Comparison of ENCODE assay signal across 1 cellular context in the genomic region with DNA sequence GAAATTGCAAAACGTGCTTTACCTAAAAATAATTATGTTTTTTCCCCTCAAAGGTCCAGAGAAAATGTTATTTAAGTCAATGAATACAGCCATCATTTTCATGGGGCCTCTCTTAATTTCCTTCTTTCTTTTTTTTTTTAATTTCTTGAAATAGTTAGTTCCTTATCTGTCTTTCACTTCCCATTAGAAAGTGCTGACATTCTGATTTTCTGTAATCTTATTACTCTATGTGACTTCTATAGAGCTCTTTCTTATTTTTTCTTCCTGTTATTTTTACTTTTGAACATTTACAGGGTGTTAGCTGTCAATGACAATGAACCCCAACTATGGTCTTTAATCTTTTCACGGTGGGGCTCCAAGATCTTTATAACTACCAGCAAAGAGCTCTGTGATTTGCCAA.
A peak's percentile ranks its signal among the peaks of the same experiment; 100 is the strongest.
TF ChIP-seq lines count a peak whose summit lies in the region.

No MANE protein-coding gene starts in this region.

TF ChIP-seq in HepG2, 621 proteins besides CTCF, POLR2A, EP300 and RAD21:
- TF ChIP-seq, protein P1, sequence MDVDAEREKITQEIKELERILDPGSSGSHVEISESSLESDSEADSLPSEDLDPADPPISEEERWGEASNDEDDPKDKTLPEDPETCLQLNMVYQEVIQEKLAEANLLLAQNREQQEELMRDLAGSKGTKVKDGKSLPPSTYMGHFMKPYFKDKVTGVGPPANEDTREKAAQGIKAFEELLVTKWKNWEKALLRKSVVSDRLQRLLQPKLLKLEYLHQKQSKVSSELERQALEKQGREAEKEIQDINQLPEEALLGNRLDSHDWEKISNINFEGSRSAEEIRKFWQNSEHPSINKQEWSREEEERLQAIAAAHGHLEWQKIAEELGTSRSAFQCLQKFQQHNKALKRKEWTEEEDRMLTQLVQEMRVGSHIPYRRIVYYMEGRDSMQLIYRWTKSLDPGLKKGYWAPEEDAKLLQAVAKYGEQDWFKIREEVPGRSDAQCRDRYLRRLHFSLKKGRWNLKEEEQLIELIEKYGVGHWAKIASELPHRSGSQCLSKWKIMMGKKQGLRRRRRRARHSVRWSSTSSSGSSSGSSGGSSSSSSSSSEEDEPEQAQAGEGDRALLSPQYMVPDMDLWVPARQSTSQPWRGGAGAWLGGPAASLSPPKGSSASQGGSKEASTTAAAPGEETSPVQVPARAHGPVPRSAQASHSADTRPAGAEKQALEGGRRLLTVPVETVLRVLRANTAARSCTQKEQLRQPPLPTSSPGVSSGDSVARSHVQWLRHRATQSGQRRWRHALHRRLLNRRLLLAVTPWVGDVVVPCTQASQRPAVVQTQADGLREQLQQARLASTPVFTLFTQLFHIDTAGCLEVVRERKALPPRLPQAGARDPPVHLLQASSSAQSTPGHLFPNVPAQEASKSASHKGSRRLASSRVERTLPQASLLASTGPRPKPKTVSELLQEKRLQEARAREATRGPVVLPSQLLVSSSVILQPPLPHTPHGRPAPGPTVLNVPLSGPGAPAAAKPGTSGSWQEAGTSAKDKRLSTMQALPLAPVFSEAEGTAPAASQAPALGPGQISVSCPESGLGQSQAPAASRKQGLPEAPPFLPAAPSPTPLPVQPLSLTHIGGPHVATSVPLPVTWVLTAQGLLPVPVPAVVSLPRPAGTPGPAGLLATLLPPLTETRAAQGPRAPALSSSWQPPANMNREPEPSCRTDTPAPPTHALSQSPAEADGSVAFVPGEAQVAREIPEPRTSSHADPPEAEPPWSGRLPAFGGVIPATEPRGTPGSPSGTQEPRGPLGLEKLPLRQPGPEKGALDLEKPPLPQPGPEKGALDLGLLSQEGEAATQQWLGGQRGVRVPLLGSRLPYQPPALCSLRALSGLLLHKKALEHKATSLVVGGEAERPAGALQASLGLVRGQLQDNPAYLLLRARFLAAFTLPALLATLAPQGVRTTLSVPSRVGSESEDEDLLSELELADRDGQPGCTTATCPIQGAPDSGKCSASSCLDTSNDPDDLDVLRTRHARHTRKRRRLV (CRISPR knock-in tag; IDR thresholded peaks at IDR 0.05) = no peak
- peak; percentile 6 to 48; a peak in 1 of 4 replicates for TF ChIP-seq MAFK (conservative IDR thresholded peaks at IDR 0.05 in 1 of 2, IDR thresholded peaks at IDR 0.05 in 1 of 2; ENCODE audit: low read length in 2 of 2)
TF ChIP-seq in HepG2: peak in this region for 1.
